ENCODE assay signal across 18 cellular contexts in the genomic region with DNA sequence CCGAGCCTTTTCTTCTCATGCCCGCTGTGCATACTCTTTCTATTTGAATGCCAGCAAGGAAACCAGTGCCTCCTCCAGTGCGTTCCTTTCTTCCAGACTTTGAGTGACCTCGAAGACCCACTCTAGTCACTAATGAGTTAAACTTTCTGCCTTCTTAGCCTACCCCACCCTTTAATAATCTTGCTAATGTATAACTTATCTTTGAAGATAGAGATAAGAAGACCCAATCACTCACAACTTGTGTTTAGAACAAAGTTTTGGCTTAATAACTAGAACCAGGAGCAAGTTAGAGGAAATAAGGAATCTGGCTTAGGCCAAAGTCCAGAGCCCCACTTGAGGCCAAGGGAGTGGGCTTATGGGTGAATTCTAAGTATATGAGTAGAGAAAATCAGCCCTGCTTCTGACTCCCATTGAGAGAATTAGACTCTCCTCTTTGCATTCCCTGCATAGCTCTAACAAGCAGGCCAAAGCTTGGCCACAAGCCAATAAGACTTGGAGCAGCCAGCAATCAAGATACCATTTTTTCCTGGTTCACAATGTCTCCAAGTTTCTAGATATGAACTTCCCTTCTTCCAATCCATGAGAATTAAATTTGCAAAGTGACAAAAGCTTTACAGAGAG.
DNase-seq lines count a peak whose midpoint lies in the region; ATAC-seq, FAIRE-seq and TF ChIP-seq lines count a peak whose summit lies in the region.
"Had no signal": no experiment of that assay in that cellular context is flagged by ENCODE, and none has a peak within 500 bp of the region (broad histone marks: within the 10 kb centered on the region; RNA-seq: fewer than 3 reads in every experiment).

No MANE protein-coding gene starts in this region.

- no peaks in the 10 kb centered on the region for H3F3A ChIP-seq in GM23248 (ENCODE audit: insufficient read depth)

- no peaks in the 10 kb centered on the region for H3K79me2 ChIP-seq in GM23248 (ENCODE audit: insufficient read depth)

- in situ Hi-C loops in GM23248 (cut with MboI) (no loop called here), brain microvascular endothelial cell (cut with HindIII; ENCODE audit: low pct_ligation_motif_present, low sequenced_read_pairs) (no loop called here)

- no peak overlapping the region for H3K9ac ChIP-seq in GM23248
- H3K9ac ChIP-seq: KMS-11 had no signal

- WGBS in GM23248 (ENCODE audit: low coverage in 1 of 2, low lambda C conversion rate in 2 of 2, missing lambda C conversion rate in 2 of 2), 2 experiments, result 94% methylated on average over 4 of the region's 4 CpGs
- WGBS in right cardiac atrium, result 83% methylated on average over 4 of the region's 4 CpGs
- WGBS in small intestine, 3 donors, result 19 to 68% (median 51%) methylated on average over 4 of the region's 4 CpGs

- no peak overlapping the region for H3K4me2 ChIP-seq in GM23248 (ENCODE audit: unreplicated experiment)
- H3K4me2 ChIP-seq: KMS-11 had no signal

- H3K4me3 ChIP-seq in GM23248 (no peak overlapping the region), brain microvascular endothelial cell (ENCODE audit: low read depth, low read length) (no peak overlapping the region), right cardiac atrium (ENCODE audit: low read length) (no peak overlapping the region), small intestine (ENCODE audit: low read depth in 1 of 2, low read length in 2 of 2) (no peak overlapping the region)
- H3K4me3 ChIP-seq: GM12878, Peyer's patch had no signal

- TF ChIP-seq CTCF in brain microvascular endothelial cell (IDR thresholded peaks at IDR 0.05; ENCODE audit: low read depth, low read length, missing control alignments), result no peak

- H3K27me3 ChIP-seq in GM23248 (replicated peaks; ENCODE audit: insufficient read depth), result no peaks in the 10 kb centered on the region
- no peaks in the 10 kb centered on the region for H3K27me3 ChIP-seq in brain microvascular endothelial cell (replicated peaks)
- no peaks in the 10 kb centered on the region for H3K27me3 ChIP-seq in right cardiac atrium (ENCODE audit: control insufficient read depth, insufficient read depth)
- no peaks in the 10 kb centered on the region for H3K27me3 ChIP-seq in small intestine (ENCODE audit: control insufficient read depth in 2 of 2, insufficient read depth in 2 of 2, low read length in 2 of 2)
- H3K27me3 ChIP-seq: Peyer's patch had no signal

- no peak for FAIRE-seq in small intestine (lab: Jason Lieb, UNC)
- FAIRE-seq: GM12878 had no signal

- H3K4me1 ChIP-seq in GM23248 (ENCODE audit: insufficient read depth) (peaks cover 13% of the 10 kb centered on the region; the same call in 1 of the 2 replicates), right cardiac atrium (ENCODE audit: control insufficient read depth, insufficient read depth, low read length) (peaks cover 2% of the 10 kb centered on the region), small intestine (ENCODE audit: control insufficient read depth in 2 of 2, insufficient read depth in 1 of 2, low read depth in 1 of 2, low read length in 1 of 2) (peaks cover 2% of the 10 kb centered on the region in 2 donors)

- no peaks in the 10 kb centered on the region for H4K20me1 ChIP-seq in GM23248 (ENCODE audit: insufficient read depth)

- no peak overlapping the region for H2AFZ ChIP-seq in GM23248

- H3K9me3 ChIP-seq in GM23248 (ENCODE audit: low read depth) (no peaks in the 10 kb centered on the region), right cardiac atrium (ENCODE audit: control insufficient read depth, low read length) (no peaks in the 10 kb centered on the region), small intestine (ENCODE audit: control insufficient read depth, low read depth) (no peaks in the 10 kb centered on the region)
- H3K9me3 ChIP-seq: Peyer's patch had no signal

- intact Hi-C loops in right cardiac atrium (cut with DNase I), result loop anchor here in 1 of 4 donors (10.0 kb wide), 1 partner anchor 181 kb away; a partner anchor contains a TSS

- H3K9me2 ChIP-seq in GM23248 (ENCODE audit: insufficient read depth), result no peaks in the 10 kb centered on the region

- ATAC-seq in right cardiac atrium, result peak; percentile 55 to 56
- no peak for ATAC-seq in GM21390 (IDR thresholded peaks at IDR 0.05; ENCODE audit: unreplicated experiment)
- ATAC-seq: GM12878 had no signal

- H3K27ac ChIP-seq in GM23248, result no peak overlapping the region
- H3K27ac ChIP-seq in brain microvascular endothelial cell, result no peak overlapping the region
- H3K27ac ChIP-seq in right cardiac atrium (ENCODE audit: low read length), result no peak overlapping the region
- H3K27ac ChIP-seq in small intestine (ENCODE audit: low read depth in 1 of 2, low read length in 1 of 2), result no peak overlapping the region
- H3K27ac ChIP-seq: KMS-11 had no signal

- DNase-seq in GM23248 (peak; percentile 41), brain microvascular endothelial cell (peak; percentile 72), right cardiac atrium (peak; percentile 52 to 88 (median 70)), small intestine (peak; percentile 89), iPS-NIHi7 (ENCODE audit: extremely low spot score) (no peak), NK-92 (lab: John Stamatoyannopoulos, UW; ENCODE audit: unreplicated experiment) (no peak), GM19238 (ENCODE audit: insufficient read length, low spot score) (no peak)
- DNase-seq: activated naive CD4-positive, alpha-beta T cell treated with anti-CD3 and anti-CD28 coated beads, Interleukin-2, amount 50 U/mL, for 16 hours; effector memory CD4-positive, alpha-beta T cell; NCI-H2171; nephron progenitor cell; stimulated activated CD4-positive, alpha-beta T cell treated with anti-CD3 and anti-CD28 coated beads, Interleukin-12 subunit alpha, Interleukin-12 subunit beta, amount 100 ng/mL, for 4 hours; stimulated activated CD8-positive, alpha-beta memory T cell treated with anti-CD3 and anti-CD28 coated beads, Interleukin-4, amount 100 ng/mL, for 48 hours; T1000 had no signal

- no peaks in the 10 kb centered on the region for H3K36me3 ChIP-seq in GM23248 (ENCODE audit: low read depth)
- H3K36me3 ChIP-seq in brain microvascular endothelial cell (replicated peaks), result no peaks in the 10 kb centered on the region
- no peaks in the 10 kb centered on the region for H3K36me3 ChIP-seq in small intestine (ENCODE audit: control insufficient read depth in 2 of 2, insufficient read depth in 2 of 2, low read length in 2 of 2)
- H3K36me3 ChIP-seq: Peyer's patch had no signal

Comparison
In these comparisons a context has a peak if more than half of its experiments do, and no peak if none do; other contexts are left out.
1. DNase-seq: peak in GM23248 (single experiment), brain microvascular endothelial cell (single experiment), right cardiac atrium (3 of 3) and small intestine (single experiment); none in iPS-NIHi7 (single experiment), NK-92 (single experiment) and GM19238 (single experiment).